ENCODE assay signal across 22 cellular contexts in the genomic region with DNA sequence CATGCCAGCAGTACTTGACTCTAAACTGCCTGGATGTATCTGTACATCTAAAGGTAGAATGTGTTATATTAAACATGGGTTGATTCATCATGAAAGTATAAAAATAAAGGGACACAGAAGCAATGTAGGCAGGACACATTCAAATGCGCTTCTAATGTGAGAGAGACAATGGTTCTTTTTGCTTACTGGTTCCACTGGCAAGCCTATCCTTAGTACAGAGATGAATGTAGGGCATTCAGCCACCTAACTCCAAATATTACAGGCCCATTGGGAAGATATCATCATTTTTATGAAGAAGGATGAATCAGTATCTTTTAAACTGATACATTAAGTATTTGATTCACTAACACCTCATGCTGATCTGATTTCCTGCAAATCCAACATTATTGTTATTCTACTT. TPM values are rescaled to one million over a fixed set of nuclear protein-coding genes. Genes with fewer than 3 reads are reported as not detected.
"Had no signal": no experiment of that assay in that cellular context is flagged by ENCODE, and none has a peak within 500 bp of the region (broad histone marks: within the 10 kb centered on the region; RNA-seq: fewer than 3 reads in every experiment).

No MANE protein-coding gene starts in this region.

- H3K27ac ChIP-seq: RWPE1 had no signal

- DNase-seq: KBM-7, MG63, NCI-H1092, NCI-H1105 treated with DMSO at 0.1 percent for 48 hours, NCI-H1417 treated with DMSO at 0.1 percent for 48 hours, NCI-H146, NCI-H1694 treated with DMSO at 0.1 percent for 48 hours, NCI-H1930, NCI-H2081, NCI-H2107, NCI-H226, NCI-H446, NCI-H510A, NCI-H524 treated with DMSO at 0.1 percent for 48 hours, NCI-H69, NCI-H774, SHP77, SK-N-SH, SW 1271 had no signal

RNA-seq across cellular contexts. Expression of a gene that starts 18.0 kb away (rescaled TPM):
- total RNA-seq: HT-29, SK-MEL-5 had no signal

RNA-seq across cellular contexts. Expression of a gene that starts 56.4 kb away (rescaled TPM):
- total RNA-seq: HT-29, SK-MEL-5 had no signal
